7 cellular contexts compared by ENCODE assay signal in genomic region chr19:4976412-4977298, GRCh38. TPM values are rescaled to one million over a fixed set of nuclear protein-coding genes. Genes with fewer than 3 reads are reported as not detected.
DNase-seq lines count a peak whose midpoint lies in the region; TF ChIP-seq lines count a peak whose summit lies in the region.

No MANE protein-coding gene starts in this region.

- peak; percentile 98 for DNase-seq in HCEC 1CT
- DNase-seq in T1000 (lab: John Stamatoyannopoulos, UW): peak; percentile 22
- peak; percentile 99 for DNase-seq in fibroblast of villous mesenchyme (ENCODE audit: low read depth)
- no peak for DNase-seq in NCI-H2227 (lab: John Stamatoyannopoulos, UW; ENCODE audit: unreplicated experiment)
- no peak for DNase-seq in activated T-cell treated with anti-CD3 and anti-CD28 coated beads, Interleukin-2, amount 50 U/mL, for 48 hours
- DNase-seq in activated CD8-positive, alpha-beta memory T cell treated with anti-CD3 and anti-CD28 coated beads, Interleukin-2, amount 50 U/mL, for 4 hours: no peak

- peaks cover 11% of the 10 kb centered on the region for H3K36me3 ChIP-seq in neutrophil

- H3K4me3 ChIP-seq in fibroblast of villous mesenchyme (ENCODE audit: low read depth, low read length) (peak overlapping the region; percentile 7), neutrophil (ENCODE audit: low read depth in 1 of 2, low read length in 1 of 2) (peak overlapping the region; percentile 58 to 60)

- H3K9me3 ChIP-seq in neutrophil: no peaks in the 10 kb centered on the region

- peaks cover 85 to 96% of the 10 kb centered on the region in 2 experiments for H3K4me1 ChIP-seq in neutrophil (ENCODE audit: control insufficient read depth in 1 of 2, insufficient read depth in 1 of 2, low read depth in 1 of 2, low read length in 1 of 2)

- peak; percentile 62 for TF ChIP-seq CTCF in fibroblast of villous mesenchyme (IDR thresholded peaks at IDR 0.05; ENCODE audit: insufficient read depth, low read depth, low read length)
- peak; percentile 91 for TF ChIP-seq CTCF in neutrophil (IDR thresholded peaks at IDR 0.05)

- peak overlapping the region; percentile 97 for H3K27ac ChIP-seq in neutrophil

- H3K27me3 ChIP-seq in neutrophil: no peaks in the 10 kb centered on the region

RNA-seq across cellular contexts. Expression of gene KDM4B, which starts 7.7 kb away (rescaled TPM):
- total RNA-seq in fibroblast of villous mesenchyme: 17.7 TPM in 2 replicates

Comparison
In these comparisons a context has a peak if more than half of its experiments do, and no peak if none do; other contexts are left out.
1. DNase-seq: peak in HCEC 1CT (single experiment), T1000 (single experiment) and fibroblast of villous mesenchyme (single experiment); none in NCI-H2227 (single experiment), activated T-cell treated with anti-CD3 and anti-CD28 coated beads, Interleukin-2, amount 50 U/mL, for 48 hours (0 of 2) and activated CD8-positive, alpha-beta memory T cell treated with anti-CD3 and anti-CD28 coated beads, Interleukin-2, amount 50 U/mL, for 4 hours (single experiment).